Comparison of ENCODE assay signal across 8 cellular contexts in genomic region chr18:79952457-79952995, GRCh38. TPM values are rescaled to one million over a fixed set of nuclear protein-coding genes. Genes with fewer than 3 reads are reported as not detected.
DNase-seq lines count a peak whose midpoint lies in the region; ATAC-seq and TF ChIP-seq lines count a peak whose summit lies in the region.

No MANE protein-coding gene starts in this region.

- H3K27ac ChIP-seq in heart left ventricle (peak overlapping the region in 4 of 12 donors; percentile 64 to 94 (median 87)), duodenal mucosa (ENCODE audit: low read depth, low read length) (no peak overlapping the region), uterus (no peak overlapping the region)

- peaks cover 0 to 44% (median 32%) of the 10 kb centered on the region in 12 donors for H3K4me1 ChIP-seq in heart left ventricle
- H3K4me1 ChIP-seq in duodenal mucosa (ENCODE audit: control insufficient read depth in 1 of 2, insufficient read depth in 2 of 2, low read length in 2 of 2): peaks cover 22 to 30% of the 10 kb centered on the region in 2 donors
- H3K4me1 ChIP-seq in mucosa of stomach (ENCODE audit: control insufficient read depth, insufficient read depth, low read length): peaks cover 5% of the 10 kb centered on the region
- H3K4me1 ChIP-seq in uterus: peaks cover 0 to 10% of the 10 kb centered on the region in 2 donors

- H3K36me3 ChIP-seq in heart left ventricle (peaks cover 0 to 10% (median 2%) of the 10 kb centered on the region in 9 donors), duodenal mucosa (ENCODE audit: control insufficient read depth in 1 of 2, insufficient read depth in 2 of 2, low read length in 2 of 2) (no peaks in the 10 kb centered on the region), mucosa of stomach (ENCODE audit: control insufficient read depth, insufficient read depth, low read length) (no peaks in the 10 kb centered on the region), uterus (no peaks in the 10 kb centered on the region)

- H3K9ac ChIP-seq in duodenal mucosa (ENCODE audit: low read depth in 1 of 2, low read length in 2 of 2): peak overlapping the region in 1 of 2 donors; percentile 18
- H3K9ac ChIP-seq in mucosa of stomach (ENCODE audit: low read length): peak overlapping the region; percentile 31

- WGBS in heart left ventricle, 4 donors: 26 to 41% (median 36%) methylated on average over 37 to 43 of the region's 43 CpGs

- TF ChIP-seq POLR2A in heart left ventricle (IDR thresholded peaks at IDR 0.05) (no peak), uterus (IDR thresholded peaks at IDR 0.05) (no peak)

- H3K27me3 ChIP-seq in heart left ventricle (no peaks in the 10 kb centered on the region), duodenal mucosa (ENCODE audit: control insufficient read depth in 1 of 2, insufficient read depth in 2 of 2, low read length in 2 of 2) (no peaks in the 10 kb centered on the region), mucosa of stomach (ENCODE audit: control insufficient read depth, insufficient read depth, low read length) (no peaks in the 10 kb centered on the region), uterus (no peaks in the 10 kb centered on the region)

- intact Hi-C loops in heart left ventricle (cut with DNase I): loop anchor here in 4 of 10 donors (5.0 to 10.0 kb wide), 6 partner anchors 35 to 268 kb away; partner anchors contain the start of genes RBFA (in 3 of the 4), TXNL4A (in 2 of the 4) and ADNP2 (in 1 of the 4)
- intact Hi-C loops in Right ventricle myocardium inferior (cut with DNase I): loop anchor here (5.0 kb wide), 1 partner anchor 35 kb away; the partner anchor contains the start of gene TXNL4A
- intact Hi-C loops in uterus (cut with DNase I; ENCODE audit: low total_unique reads): no loop called here

- no peak for DNase-seq in heart left ventricle
- no peak for DNase-seq in Right ventricle myocardium inferior (ENCODE audit: missing footprints)
- no peak for DNase-seq in uterus
- DNase-seq in NCI-H1092 (lab: John Stamatoyannopoulos, UW): no peak
- no peak for DNase-seq in NCI-H2196 treated with DMSO at 0.1 percent for 48 hours (lab: John Stamatoyannopoulos, UW; ENCODE audit: unreplicated experiment)
- DNase-seq in NCI-H2081 treated with DMSO at 0.1 percent for 48 hours (lab: John Stamatoyannopoulos, UW): no peak

- TF ChIP-seq CTCF in heart left ventricle (IDR thresholded peaks at IDR 0.05) (no peak), uterus (IDR thresholded peaks at IDR 0.05) (no peak)

- H3K4me3 ChIP-seq in heart left ventricle (peak overlapping the region; percentile 82 to 98 (median 90)), duodenal mucosa (ENCODE audit: low read depth in 1 of 2, low read length in 2 of 2) (peak overlapping the region; percentile 50 to 65), mucosa of stomach (ENCODE audit: low read length) (no peak overlapping the region), uterus (peak overlapping the region; percentile 70 to 99)

- H3K9me3 ChIP-seq in heart left ventricle: no peaks in the 10 kb centered on the region
- no peaks in the 10 kb centered on the region for H3K9me3 ChIP-seq in duodenal mucosa (ENCODE audit: control insufficient read depth in 1 of 2, low read length in 2 of 2)
- H3K9me3 ChIP-seq in mucosa of stomach (ENCODE audit: control insufficient read depth, low read length): no peaks in the 10 kb centered on the region
- no peaks in the 10 kb centered on the region for H3K9me3 ChIP-seq in uterus

- ATAC-seq in heart left ventricle (peak in 1 of 4 donors; percentile 15), Right ventricle myocardium inferior (no peak)

RNA-seq across cellular contexts. Expression of gene SLC66A2, which starts 1.1 kb away (rescaled TPM):
- 10 to 100 TPM; 19.7 to 33.4 (median 26.6) TPM for total RNA-seq in heart left ventricle
- polyA plus RNA-seq in heart left ventricle: 10 to 100 TPM; 20.5 to 31.2 TPM
- total RNA-seq in Right ventricle myocardium inferior: 29.3 TPM
- 10 to 100 TPM; 20.3 to 42.5 (median 32.5) TPM for total RNA-seq in uterus

RNA-seq across cellular contexts. Expression of gene HSBP1L1, which starts 11.9 kb away (rescaled TPM):
- total RNA-seq in heart left ventricle (10 to 100 TPM in 3 of 9 donors, 1 to 10 TPM in 6; 3.6 to 14.3 (median 7.1) TPM), Right ventricle myocardium inferior (12.5 TPM), uterus (10 to 100 TPM in 2 of 4 donors, 1 to 10 TPM in 2; 6.6 to 21.3 (median 15.0) TPM)
- polyA plus RNA-seq in heart left ventricle: 10 to 100 TPM in 1 of 2 donors, 1 to 10 TPM in 1; 4.1 to 27.5 TPM

RNA-seq across cellular contexts. Expression of gene TXNL4A, which starts 35.8 kb away (rescaled TPM):
- total RNA-seq in heart left ventricle (100 to 1,000 TPM in 2 of 9 donors, 10 to 100 TPM in 7; 35.2 to 113 (median 90.9) TPM), Right ventricle myocardium inferior (90.8 TPM), uterus (10 to 100 TPM in 3 of 4 donors, 1 to 10 TPM in 1; 7.4 to 80.7 (median 34.4) TPM)
- 100 to 1,000 TPM in 1 of 2 donors, 10 to 100 TPM in 1; 94.6 to 139 TPM for polyA plus RNA-seq in heart left ventricle
